ENCODE assay signal across 19 cellular contexts in genomic region chr1:229258851-229259110, GRCh38. TPM values are rescaled to one million over a fixed set of nuclear protein-coding genes. Genes with fewer than 3 reads are reported as not detected.
DNase-seq lines count a peak whose midpoint lies in the region; ATAC-seq and TF ChIP-seq lines count a peak whose summit lies in the region.
"Had no signal": no experiment of that assay in that cellular context is flagged by ENCODE, and none has a peak within 500 bp of the region (broad histone marks: within the 10 kb centered on the region; RNA-seq: fewer than 3 reads in every experiment).

No MANE protein-coding gene starts in this region.

- H3K27ac Mint-ChIP-seq in activated CD8-positive, alpha-beta T cell treated with anti-CD3 and anti-CD28 coated beads, Interleukin-2, amount 10 ng/mL, durations not matched to agents 7 days and 5 days, result peak overlapping the region; percentile 73
- H3K27ac Mint-ChIP-seq in activated CD8-positive, alpha-beta T cell treated with anti-CD3 and anti-CD28 coated beads for 36 hours, result no peak overlapping the region
- H3K27ac Mint-ChIP-seq in GM23338 (no peak overlapping the region), CD14-positive monocyte (no peak overlapping the region)
- peak overlapping the region; percentile 43 for H3K27ac Mint-ChIP-seq in dendritic cell treated with granulocyte-macrophage colony-stimulating factor and Interleukin-4, amounts not matched to agents 40 ng/mL and 50 ng/mL, for 4 days
- H3K27ac Mint-ChIP-seq in naive thymus-derived CD8-positive, alpha-beta T cell, result peak overlapping the region in 7 of 10 donors; percentile 34 to 92 (median 86)
- H3K27ac Mint-ChIP-seq: T-helper 1 cell treated with Interleukin-12 subunit alpha and Interleukin-12 subunit beta and Interleukin-4 antibody, amounts not matched to agents 30 μg/mL and 1 μg/mL, for 36 hours had no signal

- H3K4me1 ChIP-seq in GM23338 (ENCODE audit: insufficient read depth), result peaks cover 15% of the 10 kb centered on the region

- H2AFZ ChIP-seq in GM23338, result peak overlapping the region; percentile 85

- POLR2A ChIA-PET in activated CD8-positive, alpha-beta T cell treated with anti-CD3 and anti-CD28 coated beads, Interleukin-2, amount 10 ng/mL, durations not matched to agents 7 days and 5 days (lab: Charles Lee), result interaction anchor here (1.0 kb wide), 1 partner anchor 17 kb away, joined by 3 read pairs; no protein-coding TSS in a partner anchor
- POLR2A ChIA-PET in activated CD8-positive, alpha-beta T cell treated with anti-CD3 and anti-CD28 coated beads for 36 hours (lab: Charles Lee), result interaction anchor here (0.6 to 1.2 kb wide), 3 partner anchors 11 to 183 kb away, joined by 3 to 4 read pairs (median 4); no protein-coding TSS in a partner anchor
- POLR2A ChIA-PET in naive thymus-derived CD8-positive, alpha-beta T cell (lab: Charles Lee), result interaction anchor here (0.6 to 0.9 kb wide), 3 partner anchors 304 to 851 kb away, joined by 3 to 4 read pairs (median 3); no protein-coding TSS in a partner anchor

- peaks cover 30% of the 10 kb centered on the region for H3K4me1 Mint-ChIP-seq in activated CD8-positive, alpha-beta T cell treated with anti-CD3 and anti-CD28 coated beads, Interleukin-2, amount 10 ng/mL, durations not matched to agents 7 days and 5 days (ENCODE audit: low read depth)
- peaks cover 20% of the 10 kb centered on the region for H3K4me1 Mint-ChIP-seq in activated CD8-positive, alpha-beta T cell treated with anti-CD3 and anti-CD28 coated beads for 36 hours (ENCODE audit: low read depth)
- H3K4me1 Mint-ChIP-seq in GM23338 (peaks cover 26% of the 10 kb centered on the region), CD14-positive monocyte (peaks cover 14% of the 10 kb centered on the region)
- H3K4me1 Mint-ChIP-seq in dendritic cell treated with granulocyte-macrophage colony-stimulating factor and Interleukin-4, amounts not matched to agents 40 ng/mL and 50 ng/mL, for 4 days (ENCODE audit: low read depth), result peaks cover 6% of the 10 kb centered on the region
- H3K4me1 Mint-ChIP-seq in naive thymus-derived CD8-positive, alpha-beta T cell, result peaks cover 13 to 31% (median 25%) of the 10 kb centered on the region in 4 donors

- no peak overlapping the region; the same call in 1 of the 2 replicates for H3K27ac ChIP-seq in GM23338 (ENCODE audit: low read depth)
- H3K27ac ChIP-seq: ascending aorta, gastroesophageal sphincter, Peyer's patch had no signal

- H3K9me2 ChIP-seq in GM23338 (ENCODE audit: insufficient read depth), result no peaks in the 10 kb centered on the region

- H3K9me3 Mint-ChIP-seq in activated CD8-positive, alpha-beta T cell treated with anti-CD3 and anti-CD28 coated beads, Interleukin-2, amount 10 ng/mL, durations not matched to agents 7 days and 5 days (ENCODE audit: insufficient read depth), result no peaks in the 10 kb centered on the region
- no peaks in the 10 kb centered on the region for H3K9me3 Mint-ChIP-seq in activated CD8-positive, alpha-beta T cell treated with anti-CD3 and anti-CD28 coated beads for 36 hours
- H3K9me3 Mint-ChIP-seq in GM23338 (no peaks in the 10 kb centered on the region), CD14-positive monocyte (no peaks in the 10 kb centered on the region)
- H3K9me3 Mint-ChIP-seq in dendritic cell treated with granulocyte-macrophage colony-stimulating factor and Interleukin-4, amounts not matched to agents 40 ng/mL and 50 ng/mL, for 4 days, result no peaks in the 10 kb centered on the region
- H3K9me3 Mint-ChIP-seq in naive thymus-derived CD8-positive, alpha-beta T cell, result no peaks in the 10 kb centered on the region
- H3K9me3 Mint-ChIP-seq: immature natural killer cell; T-helper 1 cell treated with Interleukin-12 subunit alpha and Interleukin-12 subunit beta and Interleukin-4 antibody, amounts not matched to agents 30 μg/mL and 1 μg/mL, for 36 hours had no signal

- no peaks in the 10 kb centered on the region for H3K36me3 ChIP-seq in GM23338 (ENCODE audit: insufficient read depth)
- H3K36me3 ChIP-seq: ascending aorta, gastroesophageal sphincter, Peyer's patch had no signal

- ATAC-seq in activated CD8-positive, alpha-beta T cell treated with anti-CD3 and anti-CD28 coated beads, Interleukin-2, amount 10 ng/mL, durations not matched to agents 7 days and 5 days, result no peak
- no peak for ATAC-seq in activated CD8-positive, alpha-beta T cell treated with anti-CD3 and anti-CD28 coated beads for 36 hours
- ATAC-seq in GM23338, result peak; percentile 78
- no peak for ATAC-seq in naive thymus-derived CD8-positive, alpha-beta T cell
- no peak for ATAC-seq in GM18868 (IDR thresholded peaks at IDR 0.05; ENCODE audit: unreplicated experiment)
- ATAC-seq: gastroesophageal sphincter had no signal

- peaks cover 2% of the 10 kb centered on the region for H3K27me3 Mint-ChIP-seq in activated CD8-positive, alpha-beta T cell treated with anti-CD3 and anti-CD28 coated beads, Interleukin-2, amount 10 ng/mL, durations not matched to agents 7 days and 5 days (ENCODE audit: low read depth)
- no peaks in the 10 kb centered on the region for H3K27me3 Mint-ChIP-seq in activated CD8-positive, alpha-beta T cell treated with anti-CD3 and anti-CD28 coated beads for 36 hours
- H3K27me3 Mint-ChIP-seq in GM23338 (ENCODE audit: insufficient read depth, low read depth, poor library complexity) (peaks cover 2% of the 10 kb centered on the region), CD14-positive monocyte (ENCODE audit: low read depth in 3 of 3) (peaks cover 2 to 6% (median 3%) of the 10 kb centered on the region in 3 donors)
- H3K27me3 Mint-ChIP-seq in dendritic cell treated with granulocyte-macrophage colony-stimulating factor and Interleukin-4, amounts not matched to agents 40 ng/mL and 50 ng/mL, for 4 days, result no peaks in the 10 kb centered on the region
- H3K27me3 Mint-ChIP-seq in naive thymus-derived CD8-positive, alpha-beta T cell, result no peaks in the 10 kb centered on the region

- H3K36me3 Mint-ChIP-seq in activated CD8-positive, alpha-beta T cell treated with anti-CD3 and anti-CD28 coated beads, Interleukin-2, amount 10 ng/mL, durations not matched to agents 7 days and 5 days (ENCODE audit: low read depth), result no peaks in the 10 kb centered on the region
- no peaks in the 10 kb centered on the region for H3K36me3 Mint-ChIP-seq in activated CD8-positive, alpha-beta T cell treated with anti-CD3 and anti-CD28 coated beads for 36 hours (ENCODE audit: low read depth)
- peaks cover 1% of the 10 kb centered on the region; the same call in 1 of the 3 replicates for H3K36me3 Mint-ChIP-seq in GM23338 (ENCODE audit: low read depth)
- no peaks in the 10 kb centered on the region for H3K36me3 Mint-ChIP-seq in dendritic cell treated with granulocyte-macrophage colony-stimulating factor and Interleukin-4, amounts not matched to agents 40 ng/mL and 50 ng/mL, for 4 days (ENCODE audit: low read depth)
- H3K36me3 Mint-ChIP-seq in naive thymus-derived CD8-positive, alpha-beta T cell, result no peaks in the 10 kb centered on the region
- H3K36me3 Mint-ChIP-seq in CD14-positive monocyte, result peaks cover 0 to under 1% of the 10 kb centered on the region in 2 donors
- H3K36me3 Mint-ChIP-seq: immature natural killer cell had no signal

- no peaks in the 10 kb centered on the region for H3K79me2 ChIP-seq in GM23338 (replicated peaks; ENCODE audit: insufficient read depth)

- peak overlapping the region; percentile 56 for H3K4me3 Mint-ChIP-seq in activated CD8-positive, alpha-beta T cell treated with anti-CD3 and anti-CD28 coated beads, Interleukin-2, amount 10 ng/mL, durations not matched to agents 7 days and 5 days
- H3K4me3 Mint-ChIP-seq in activated CD8-positive, alpha-beta T cell treated with anti-CD3 and anti-CD28 coated beads for 36 hours, result no peak overlapping the region
- H3K4me3 Mint-ChIP-seq in GM23338 (no peak overlapping the region), CD14-positive monocyte (no peak overlapping the region)
- H3K4me3 Mint-ChIP-seq in dendritic cell treated with granulocyte-macrophage colony-stimulating factor and Interleukin-4, amounts not matched to agents 40 ng/mL and 50 ng/mL, for 4 days, result no peak overlapping the region
- peak overlapping the region in 8 of 10 donors; percentile 7 to 69 (median 60) for H3K4me3 Mint-ChIP-seq in naive thymus-derived CD8-positive, alpha-beta T cell

- intact Hi-C loops in activated CD8-positive, alpha-beta T cell treated with anti-CD3 and anti-CD28 coated beads for 36 hours (cut with micrococcal nuclease), result loop anchor here (1.0 to 10.0 kb wide), 3 partner anchors 186 to 256 kb away; no protein-coding TSS in a partner anchor
- intact Hi-C loops in dendritic cell treated with granulocyte-macrophage colony-stimulating factor and Interleukin-4, amounts not matched to agents 40 ng/mL and 50 ng/mL, for 4 days (cut with micrococcal nuclease), result loop anchor here (1.0 to 10.0 kb wide), 4 partner anchors 196 to 594 kb away; no protein-coding TSS in a partner anchor
- intact Hi-C loops in CD14-positive monocyte (cut with micrococcal nuclease), result loop anchor here (2.0 to 5.0 kb wide), 3 partner anchors 224 to 256 kb away; no protein-coding TSS in a partner anchor

- no peaks in the 10 kb centered on the region for H4K20me1 ChIP-seq in GM23338 (replicated peaks; ENCODE audit: insufficient read depth)

- H3F3A ChIP-seq in GM23338 (replicated peaks; ENCODE audit: low read depth), result no peaks in the 10 kb centered on the region

- CTCF ChIA-PET in activated CD8-positive, alpha-beta T cell treated with anti-CD3 and anti-CD28 coated beads, Interleukin-2, amount 10 ng/mL, durations not matched to agents 7 days and 5 days (lab: Charles Lee), result interaction anchor here (0.6 to 7.1 kb wide), 41 partner anchors 10 to 1048 kb away, joined by 3 to 164 read pairs (median 4); partner anchors contain the start of gene NUP133
- CTCF ChIA-PET in activated CD8-positive, alpha-beta T cell treated with anti-CD3 and anti-CD28 coated beads for 36 hours (lab: Charles Lee), result interaction anchor here (0.7 to 6.9 kb wide), 42 partner anchors 10 to 542 kb away, joined by 3 to 100 read pairs (median 4); partner anchors contain the start of genes ABCB10, CCSAP, NUP133 and RAB4A

- DNase-seq in activated CD8-positive, alpha-beta T cell treated with anti-CD3 and anti-CD28 coated beads, Interleukin-2, amount 10 ng/mL, durations not matched to agents 7 days and 5 days, result no peak
- no peak for DNase-seq in activated CD8-positive, alpha-beta T cell treated with anti-CD3 and anti-CD28 coated beads for 36 hours
- DNase-seq in GM23338 (ENCODE audit: low spot score) (peak; percentile 64), NCI-H2171 (lab: John Stamatoyannopoulos, UW) (no peak), CD14-positive monocyte (ENCODE audit: low spot score) (no peak)
- DNase-seq in naive thymus-derived CD8-positive, alpha-beta T cell, result no peak
- DNase-seq: activated CD4-positive, alpha-beta T cell treated with anti-CD3 and anti-CD28 coated beads, Interleukin-2, amount 50 U/mL, for 1 hour; activated T-cell treated with anti-CD3 and anti-CD28 coated beads, Interleukin-2, amount 50 U/mL, for 48 hours; DMS153; HCEC 1CT; immature natural killer cell; NCI-H446 treated with DMSO at 0.1 percent for 48 hours; Peyer's patch had no signal

- H3K4me3 ChIP-seq in GM23338, result no peak overlapping the region
- H3K4me3 ChIP-seq: ascending aorta, gastroesophageal sphincter, Peyer's patch, skin epidermis had no signal

- H3K27me3 ChIP-seq in GM23338 (ENCODE audit: insufficient read depth), result no peaks in the 10 kb centered on the region
- H3K27me3 ChIP-seq: ascending aorta, gastroesophageal sphincter, Peyer's patch had no signal

- TF ChIP-seq CTCF in activated CD8-positive, alpha-beta T cell treated with anti-CD3 and anti-CD28 coated beads for 36 hours (IDR thresholded peaks at IDR 0.05), result no peak
- TF ChIP-seq CTCF in GM23338 (conservative IDR thresholded peaks at IDR 0.05; ENCODE audit: low read depth in 2 of 2) (no peak; a peak in 1 of 4 replicates), CD14-positive monocyte (IDR thresholded peaks at IDR 0.05) (no peak)

- no peak overlapping the region for H3K4me2 ChIP-seq in GM23338

RNA-seq across cellular contexts. Expression of gene RAB4A, which starts 12.1 kb away (rescaled TPM):
- total RNA-seq in activated CD8-positive, alpha-beta T cell treated with anti-CD3 and anti-CD28 coated beads, Interleukin-2, amount 10 ng/mL, durations not matched to agents 7 days and 5 days, result 10 to 100 TPM; 40.4 to 41.7 TPM
- 10 to 100 TPM; 27.2 to 30.6 TPM for total RNA-seq in activated CD8-positive, alpha-beta T cell treated with anti-CD3 and anti-CD28 coated beads for 36 hours
- total RNA-seq in GM23338 (2014; rRNA removed; shearing (Covaris generic)), result 25.9 and 37.5 TPM in 2 replicates
- polyA plus RNA-seq in GM23338 (2016; fragmentation: Nextera tagmentation; extraction: Ambion mirVana) (49.4 and 50.8 TPM in 2 replicates), CD14-positive monocyte (10 to 100 TPM; 34.5 to 34.8 TPM)
- total RNA-seq in naive thymus-derived CD8-positive, alpha-beta T cell, result 10 to 100 TPM; 47.2 to 50.4 TPM
- polyA plus RNA-seq in naive thymus-derived CD8-positive, alpha-beta T cell, result 10 to 100 TPM; 16.8 to 22.4 (median 18.3) TPM

Comparison
In these comparisons a context has a peak if more than half of its experiments do, and no peak if none do; other contexts are left out.
1. H3K27ac Mint-ChIP-seq: peak in activated CD8-positive, alpha-beta T cell treated with anti-CD3 and anti-CD28 coated beads, Interleukin-2, amount 10 ng/mL, durations not matched to agents 7 days and 5 days (single experiment), dendritic cell treated with granulocyte-macrophage colony-stimulating factor and Interleukin-4, amounts not matched to agents 40 ng/mL and 50 ng/mL, for 4 days (single experiment) and naive thymus-derived CD8-positive, alpha-beta T cell (7 of 10); none in activated CD8-positive, alpha-beta T cell treated with anti-CD3 and anti-CD28 coated beads for 36 hours (single experiment), GM23338 (single experiment) and CD14-positive monocyte (0 of 7).
2. H3K4me3 Mint-ChIP-seq: peak in activated CD8-positive, alpha-beta T cell treated with anti-CD3 and anti-CD28 coated beads, Interleukin-2, amount 10 ng/mL, durations not matched to agents 7 days and 5 days (single experiment) and naive thymus-derived CD8-positive, alpha-beta T cell (8 of 10); none in activated CD8-positive, alpha-beta T cell treated with anti-CD3 and anti-CD28 coated beads for 36 hours (single experiment), GM23338 (single experiment), dendritic cell treated with granulocyte-macrophage colony-stimulating factor and Interleukin-4, amounts not matched to agents 40 ng/mL and 50 ng/mL, for 4 days (single experiment) and CD14-positive monocyte (0 of 2).